27 cellular contexts compared by ENCODE assay signal in genomic region chr2:18369750-18370149, GRCh38.
DNase-seq lines count a peak whose midpoint lies in the region; ATAC-seq and TF ChIP-seq lines count a peak whose summit lies in the region.
"Had no signal": no experiment of that assay in that cellular context is flagged by ENCODE, and none has a peak within 500 bp of the region (broad histone marks: within the 10 kb centered on the region; RNA-seq: fewer than 3 reads in every experiment).

No MANE protein-coding gene starts in this region.

- TF ChIP-seq CTCF in cardiac fibroblast (IDR thresholded peaks at IDR 0.05; ENCODE audit: low read depth, low read length), result no peak
- TF ChIP-seq CTCF in osteoblast (IDR thresholded peaks at IDR 0.05; ENCODE audit: extremely low read depth, low read depth, low read length), result no peak
- no peak for TF ChIP-seq CTCF in heart right ventricle (IDR thresholded peaks at IDR 0.05)

- H3K4me3 ChIP-seq in cardiac fibroblast (replicated peaks in 1 of 2; ENCODE audit: low read depth in 2 of 2, low read length in 2 of 2), result no peak overlapping the region
- H3K4me3 ChIP-seq in osteoblast (ENCODE audit: insufficient read depth, low read length), result no peak overlapping the region
- no peak overlapping the region for H3K4me3 ChIP-seq in heart right ventricle
- H3K4me3 ChIP-seq: BLaER1 treated with 17β-estradiol and CSF1 and Interleukin-3, amounts not matched to agents 10 nM and 100 nM; gastrocnemius medialis; left ventricle myocardium inferior; SK-N-MC had no signal

- WGBS in heart right ventricle, 2 donors, result 75 to 83% methylated on average over 2 of the region's 2 CpGs

- H3K79me2 ChIP-seq in osteoblast (ENCODE audit: insufficient read depth, low read length), result no peaks in the 10 kb centered on the region

- H3K27me3 ChIP-seq in osteoblast (ENCODE audit: insufficient read depth, low read length) (no peaks in the 10 kb centered on the region), heart right ventricle (peaks cover 0 to 4% (median 0%) of the 10 kb centered on the region in 7 donors)
- H3K27me3 ChIP-seq: BLaER1 treated with 17β-estradiol and CSF1 and Interleukin-3, amounts not matched to agents 10 nM and 100 nM; gastrocnemius medialis had no signal

- DNase-seq in ELR (ENCODE audit: low read depth) (peak; percentile 78), NCI-H226 (peak; percentile 56), cardiac fibroblast (ENCODE audit: low read depth in 2 of 2) (peak; percentile 27 to 87), osteoblast (ENCODE audit: insufficient read length, low spot score, missing footprints) (peak; percentile 73), heart right ventricle (no peak), cortex of kidney (lab: John Stamatoyannopoulos, UW) (no peak)
- DNase-seq: ACHN; activated CD4-positive, alpha-beta T cell treated with anti-CD3 and anti-CD28 coated beads, Interleukin-2, amount 10 ng/mL, durations not matched to agents 24 days and 14 days; activated naive CD4-positive, alpha-beta T cell treated with anti-CD3 and anti-CD28 coated beads for 36 hours; amygdala; DND-41; effector CD8-positive, alpha-beta T cell; gastrocnemius medialis; hypothalamus; left ventricle myocardium inferior; naive B cell; NCI-H1417 treated with DMSO at 0.1 percent for 48 hours; NCI-H446 treated with DMSO at 0.1 percent for 48 hours; nucleus accumbens; stimulated activated CD4-positive, alpha-beta T cell treated with anti-CD3 and anti-CD28 coated beads, Interleukin-2, amount 100 ng/mL, for 48 hours; WERI-Rb-1 had no signal

- no peak overlapping the region for H2AFZ ChIP-seq in osteoblast (ENCODE audit: low read length)

- H3K36me3 ChIP-seq in osteoblast (ENCODE audit: insufficient read depth, low read length), result no peaks in the 10 kb centered on the region
- no peaks in the 10 kb centered on the region for H3K36me3 ChIP-seq in heart right ventricle
- H3K36me3 ChIP-seq: BLaER1 treated with 17β-estradiol and CSF1 and Interleukin-3, amounts not matched to agents 10 nM and 100 nM; gastrocnemius medialis; left ventricle myocardium inferior; WERI-Rb-1 had no signal

- no peak overlapping the region for H3K4me2 ChIP-seq in osteoblast (ENCODE audit: insufficient read depth, low read length)
- H3K4me2 ChIP-seq: BLaER1 treated with 17β-estradiol and CSF1 and Interleukin-3, amounts not matched to agents 10 nM and 100 nM had no signal

- no peaks in the 10 kb centered on the region for H4K20me1 ChIP-seq in osteoblast (ENCODE audit: insufficient read depth, low read length)
- H4K20me1 ChIP-seq: BLaER1 treated with 17β-estradiol and CSF1 and Interleukin-3, amounts not matched to agents 10 nM and 100 nM had no signal

- intact Hi-C loops in heart right ventricle (cut with DNase I), result loop anchor here in 2 of 10 donors (5.0 to 10.0 kb wide), 2 partner anchors 522 to 645 kb away; no protein-coding TSS in a partner anchor

- H3K27ac ChIP-seq in osteoblast (ENCODE audit: low read depth, low read length), result no peak overlapping the region
- no peak overlapping the region for H3K27ac ChIP-seq in heart right ventricle
- H3K27ac ChIP-seq: BLaER1 treated with 17β-estradiol and CSF1 and Interleukin-3, amounts not matched to agents 10 nM and 100 nM; gastrocnemius medialis; left ventricle myocardium inferior; SK-N-MC; WERI-Rb-1 had no signal

- no peak for ATAC-seq in heart right ventricle
- no peak for ATAC-seq in HG03342 (IDR thresholded peaks at IDR 0.05; ENCODE audit: unreplicated experiment)
- no peak for ATAC-seq in HG02571 (IDR thresholded peaks at IDR 0.05; ENCODE audit: unreplicated experiment)
- ATAC-seq: gastrocnemius medialis; Panc1; stimulated activated memory B cell treated with anti-CD40 and anti-IgM and Interleukin-4, amounts not matched to agents 10 μg/mL and 1 μg/mL and 100 μg/mL, for 72 hours had no signal

- H3K4me1 ChIP-seq in osteoblast (ENCODE audit: insufficient read depth, low read length), result peaks cover 22% of the 10 kb centered on the region
- H3K4me1 ChIP-seq in heart right ventricle, result peaks cover 0 to 3% (median 0%) of the 10 kb centered on the region in 9 donors
- H3K4me1 ChIP-seq: BLaER1 treated with 17β-estradiol and CSF1 and Interleukin-3, amounts not matched to agents 10 nM and 100 nM; gastrocnemius medialis; left ventricle myocardium inferior had no signal

- H3K9me3 ChIP-seq in osteoblast (ENCODE audit: low read depth, low read length), result no peaks in the 10 kb centered on the region
- H3K9me3 ChIP-seq in heart right ventricle, result no peaks in the 10 kb centered on the region
- H3K9me3 ChIP-seq: BLaER1 treated with 17β-estradiol and CSF1 and Interleukin-3, amounts not matched to agents 10 nM and 100 nM; gastrocnemius medialis; left ventricle myocardium inferior had no signal

Comparison
In these comparisons a context has a peak if more than half of its experiments do, and no peak if none do; other contexts are left out.
1. DNase-seq: peak in ELR (single experiment), NCI-H226 (single experiment), cardiac fibroblast (2 of 2) and osteoblast (single experiment); none in heart right ventricle (0 of 2) and cortex of kidney (single experiment).